14 cellular contexts compared by ENCODE assay signal in genomic region chr2:205698556-205699282, GRCh38. TPM values are rescaled to one million over a fixed set of nuclear protein-coding genes. Genes with fewer than 3 reads are reported as not detected.
A peak's percentile ranks its signal among the peaks of the same experiment; 100 is the strongest.
DNase-seq lines count a peak whose midpoint lies in the region; ATAC-seq, FAIRE-seq and TF ChIP-seq lines count a peak whose summit lies in the region.
"Had no signal": no experiment of that assay in that cellular context is flagged by ENCODE, and none has a peak within 500 bp of the region (broad histone marks: within the 10 kb centered on the region; RNA-seq: fewer than 3 reads in every experiment).

No MANE protein-coding gene starts in this region.

- H2AFZ ChIP-seq in GM23248 = no peak overlapping the region

- H3F3A ChIP-seq in GM23248 (ENCODE audit: insufficient read depth) = peaks cover 38% of the 10 kb centered on the region

- peak overlapping the region; percentile 95 for H3K27ac ChIP-seq in GM23248
- peak overlapping the region; percentile 87 to 96 (median 96) for H3K27ac ChIP-seq in adrenal gland
- H3K27ac ChIP-seq in left ventricle myocardium inferior (replicated peaks) = peak overlapping the region; percentile 31
- peak overlapping the region in 1 of 2 donors; percentile 66 for H3K27ac ChIP-seq in small intestine (ENCODE audit: low read depth in 1 of 2, low read length in 1 of 2)
- H3K27ac ChIP-seq: C4-2B, cardiac muscle cell, KMS-11 had no signal

- WGBS in GM23248 (ENCODE audit: low coverage in 1 of 2, low lambda C conversion rate in 2 of 2, missing lambda C conversion rate in 2 of 2), 2 experiments = 78 to 82% methylated on average over 6 of the region's 6 CpGs
- 78 to 84% (median 82%) methylated on average over 6 of the region's 6 CpGs for WGBS in adrenal gland, 4 donors
- 92 to 95% (median 92%) methylated on average over 6 of the region's 6 CpGs for WGBS in small intestine, 3 donors

- DNase-seq in GM23248 (peak; percentile 59), adrenal gland (no peak), left ventricle myocardium inferior (no peak), renal cortical epithelial cell (ENCODE audit: low read depth) (peak; percentile 84), middle frontal gyrus (ENCODE audit: extremely low spot score, low spot score) (no peak), small intestine (no peak)
- DNase-seq: NCI-H446, ovary, T-helper 1 cell had no signal

- H4K20me1 ChIP-seq in GM23248 (ENCODE audit: insufficient read depth) = no peaks in the 10 kb centered on the region

- H3K9me2 ChIP-seq in GM23248 (ENCODE audit: insufficient read depth) = no peaks in the 10 kb centered on the region

- in situ Hi-C loops in GM23248 (cut with MboI) = loop anchor here (10.0 kb wide), 1 partner anchor 186 kb away; no protein-coding TSS in a partner anchor

- no peak for ATAC-seq in GM19463 (IDR thresholded peaks at IDR 0.05; ENCODE audit: unreplicated experiment)
- ATAC-seq in GM18520 (IDR thresholded peaks at IDR 0.05; ENCODE audit: unreplicated experiment) = no peak

- H3K9ac ChIP-seq in GM23248 = no peak overlapping the region
- H3K9ac ChIP-seq: KMS-11 had no signal

- TF ChIP-seq POLR2A in adrenal gland (IDR thresholded peaks at IDR 0.05) = no peak

- H3K9me3 ChIP-seq in GM23248 (ENCODE audit: low read depth) (no peaks in the 10 kb centered on the region), adrenal gland (replicated peaks in 1 of 3) (no peaks in the 10 kb centered on the region), left ventricle myocardium inferior (replicated peaks) (no peaks in the 10 kb centered on the region), small intestine (ENCODE audit: control insufficient read depth, low read depth) (no peaks in the 10 kb centered on the region)
- H3K9me3 ChIP-seq: ovary had no signal

- no peaks in the 10 kb centered on the region for H3K79me2 ChIP-seq in GM23248 (ENCODE audit: insufficient read depth)

- H3K4me1 ChIP-seq in GM23248 (ENCODE audit: insufficient read depth) = peaks cover 58% of the 10 kb centered on the region
- H3K4me1 ChIP-seq in adrenal gland (replicated peaks in 1 of 2) = peaks cover 72 to 99% of the 10 kb centered on the region in 2 donors
- peaks cover 29% of the 10 kb centered on the region for H3K4me1 ChIP-seq in left ventricle myocardium inferior
- peaks cover 2% of the 10 kb centered on the region in 2 donors for H3K4me1 ChIP-seq in small intestine (ENCODE audit: control insufficient read depth in 2 of 2, insufficient read depth in 1 of 2, low read depth in 1 of 2, low read length in 1 of 2)

- H3K4me2 ChIP-seq in GM23248 (ENCODE audit: unreplicated experiment) = no peak overlapping the region
- H3K4me2 ChIP-seq: KMS-11 had no signal

- no peak for FAIRE-seq in small intestine (lab: Jason Lieb, UNC)

- intact Hi-C loops in adrenal gland (cut with DNase I) (no loop called here), left ventricle myocardium inferior (cut with micrococcal nuclease) (no loop called here)

- H3K36me3 ChIP-seq in GM23248 (ENCODE audit: low read depth) (no peaks in the 10 kb centered on the region), adrenal gland (replicated peaks in 1 of 2) (peaks cover 0 to 9% of the 10 kb centered on the region in 2 donors), left ventricle myocardium inferior (no peaks in the 10 kb centered on the region), small intestine (ENCODE audit: control insufficient read depth in 2 of 2, insufficient read depth in 2 of 2, low read length in 2 of 2) (no peaks in the 10 kb centered on the region)
- H3K36me3 ChIP-seq: ovary had no signal

- TF ChIP-seq CTCF in adrenal gland (IDR thresholded peaks at IDR 0.05) = no peak
- no peak for TF ChIP-seq CTCF in left ventricle myocardium inferior (IDR thresholded peaks at IDR 0.05; ENCODE audit: borderline replicate concordance)

- no peaks in the 10 kb centered on the region for H3K27me3 ChIP-seq in GM23248 (replicated peaks; ENCODE audit: insufficient read depth)
- H3K27me3 ChIP-seq in adrenal gland = no peaks in the 10 kb centered on the region
- no peaks in the 10 kb centered on the region for H3K27me3 ChIP-seq in left ventricle myocardium inferior (ENCODE audit: low read depth)
- no peaks in the 10 kb centered on the region for H3K27me3 ChIP-seq in small intestine (ENCODE audit: control insufficient read depth in 2 of 2, insufficient read depth in 2 of 2, low read length in 2 of 2)
- H3K27me3 ChIP-seq: cardiac muscle cell, ovary had no signal

- H3K4me3 ChIP-seq in GM23248 (no peak overlapping the region), adrenal gland (no peak overlapping the region), left ventricle myocardium inferior (no peak overlapping the region), small intestine (ENCODE audit: low read depth in 1 of 2, low read length in 2 of 2) (no peak overlapping the region)
- H3K4me3 ChIP-seq: cardiac muscle cell, ovary had no signal

RNA-seq across cellular contexts. Expression of gene NRP2, which starts 16.4 kb away (rescaled TPM):
- 9.0 and 36.7 TPM in 2 replicates for total RNA-seq in GM23248 (2014; rRNA removed; shearing (Covaris generic))
- polyA plus RNA-seq in GM23248 (2016; fragmentation: Nextera tagmentation; extraction: Ambion mirVana) (5.6 and 6.9 TPM in 2 replicates), adrenal gland (10 to 100 TPM; 27.6 to 42.2 (median 32.5) TPM), small intestine (1 to 10 TPM in 1 of 3 donors, under 1 TPM in 2; 0.81 to 9.0 (median 0.89) TPM)
- total RNA-seq in adrenal gland (100 to 1,000 TPM in 5 of 8 donors, 10 to 100 TPM in 3; 58.9 to 205 (median 120) TPM), left ventricle myocardium inferior (7.6 TPM), renal cortical epithelial cell (38.9 and 39.1 TPM in 2 replicates)

Comparison
In these comparisons a context has a peak if more than half of its experiments do, and no peak if none do; other contexts are left out.
1. DNase-seq: peak in GM23248 (single experiment) and renal cortical epithelial cell (single experiment); none in adrenal gland (0 of 7), left ventricle myocardium inferior (single experiment), middle frontal gyrus (single experiment) and small intestine (single experiment).